8 cellular contexts compared by ENCODE assay signal in the genomic region with DNA sequence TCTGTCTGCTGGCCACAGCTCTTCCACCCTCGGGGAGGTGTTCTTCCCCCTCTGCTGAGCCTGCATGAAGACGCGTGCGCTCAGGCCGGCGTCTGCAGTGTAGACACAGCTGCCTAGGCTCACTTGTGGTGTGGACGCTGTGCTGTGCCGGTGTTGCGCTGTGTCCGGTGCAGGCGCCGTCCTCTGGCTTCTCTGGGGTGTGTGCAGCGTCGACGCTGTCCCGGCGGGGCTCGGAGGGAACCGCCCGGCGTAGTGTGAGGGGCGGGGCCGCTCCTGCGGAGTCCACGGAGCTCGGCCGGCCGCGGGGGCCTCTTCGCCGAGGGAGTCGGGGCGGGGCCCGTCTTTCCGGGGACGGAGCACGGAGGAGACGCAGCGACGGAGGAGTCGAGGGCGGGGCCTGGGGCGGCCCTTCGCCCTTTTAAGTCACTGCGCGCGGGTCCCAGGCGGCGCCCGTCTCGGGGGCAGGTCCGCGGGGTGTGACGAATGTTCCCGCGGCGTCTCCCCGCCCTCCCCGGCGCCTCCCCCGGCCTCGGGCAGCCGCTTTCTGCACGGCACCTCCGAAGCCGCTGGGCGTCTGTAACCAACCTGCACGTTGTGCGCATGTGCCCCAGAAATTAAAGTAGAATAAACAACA. TPM values are rescaled to one million over a fixed set of nuclear protein-coding genes. Genes with fewer than 3 reads are reported as not detected.
A peak's percentile ranks its signal among the peaks of the same experiment; 100 is the strongest.
DNase-seq lines count a peak whose midpoint lies in the region; ATAC-seq and TF ChIP-seq lines count a peak whose summit lies in the region.

No MANE protein-coding gene starts in this region.

- POLR2A ChIA-PET in activated CD4-positive, alpha-beta T cell treated with anti-CD3 and anti-CD28 coated beads, Interleukin-2, amount 10 ng/mL, durations not matched to agents 7 days and 5 days (lab: Charles Lee): no interaction called here

- CTCF ChIA-PET in activated CD4-positive, alpha-beta T cell treated with anti-CD3 and anti-CD28 coated beads, Interleukin-2, amount 10 ng/mL, durations not matched to agents 7 days and 5 days (lab: Charles Lee): interaction anchor here (1.3 to 1.4 kb wide), 4 partner anchors 10 to 42 kb away, joined by 3 to 5 read pairs (median 4); no protein-coding TSS in a partner anchor

- 0 to 2% methylated on average over 40 to 50 of the region's 69 CpGs for WGBS in lower leg skin, 2 donors

- peak overlapping the region; percentile 93 for H3K27ac Mint-ChIP-seq in activated CD4-positive, alpha-beta T cell treated with anti-CD3 and anti-CD28 coated beads, Interleukin-2, amount 10 ng/mL, durations not matched to agents 7 days and 5 days

- no peak for TF ChIP-seq CTCF in lower leg skin (IDR thresholded peaks at IDR 0.05)

- H3K4me3 ChIP-seq in lower leg skin (ENCODE audit: low read depth, poor library complexity, severe bottlenecking): peak overlapping the region; percentile 24

- ATAC-seq in GM18502 (IDR thresholded peaks at IDR 0.05; ENCODE audit: poor library complexity, unreplicated experiment): peak; percentile 94
- ATAC-seq in HG02973 (IDR thresholded peaks at IDR 0.05; ENCODE audit: unreplicated experiment): peak; percentile 89

- H3K9me3 Mint-ChIP-seq in activated CD4-positive, alpha-beta T cell treated with anti-CD3 and anti-CD28 coated beads, Interleukin-2, amount 10 ng/mL, durations not matched to agents 7 days and 5 days: peaks cover 15% of the 10 kb centered on the region

- TF ChIP-seq POLR2A in lower leg skin (IDR thresholded peaks at IDR 0.05): no peak

- peaks cover 34% of the 10 kb centered on the region for H3K4me1 Mint-ChIP-seq in activated CD4-positive, alpha-beta T cell treated with anti-CD3 and anti-CD28 coated beads, Interleukin-2, amount 10 ng/mL, durations not matched to agents 7 days and 5 days

- intact Hi-C loops in lower leg skin (cut with DNase I; ENCODE audit: low total_unique reads): no loop called here

- H3K4me3 Mint-ChIP-seq in activated CD4-positive, alpha-beta T cell treated with anti-CD3 and anti-CD28 coated beads, Interleukin-2, amount 10 ng/mL, durations not matched to agents 7 days and 5 days: peak overlapping the region; percentile 90

- peaks cover 25% of the 10 kb centered on the region for H3K36me3 Mint-ChIP-seq in activated CD4-positive, alpha-beta T cell treated with anti-CD3 and anti-CD28 coated beads, Interleukin-2, amount 10 ng/mL, durations not matched to agents 7 days and 5 days (ENCODE audit: low read depth)

- peak; percentile 99 for DNase-seq in 8988T
- peak; percentile 95 for DNase-seq in NCI-H2227 (lab: John Stamatoyannopoulos, UW; ENCODE audit: unreplicated experiment)
- DNase-seq in activated CD4-positive, alpha-beta T cell treated with anti-CD3 and anti-CD28 coated beads, Interleukin-2, amount 10 ng/mL, durations not matched to agents 7 days and 5 days: peak; percentile 95
- DNase-seq in dermis blood vessel endothelial cell: peak; percentile 67
- peak; percentile 83 to 97 for DNase-seq in lower leg skin (ENCODE audit: low spot score in 2 of 2)
- DNase-seq in stimulated activated CD4-positive, alpha-beta T cell treated with anti-CD3 and anti-CD28 coated beads, Interleukin-4, amount 100 ng/mL, for 1 hour: peak; percentile 94

- no peaks in the 10 kb centered on the region for H3K27me3 Mint-ChIP-seq in activated CD4-positive, alpha-beta T cell treated with anti-CD3 and anti-CD28 coated beads, Interleukin-2, amount 10 ng/mL, durations not matched to agents 7 days and 5 days

RNA-seq across cellular contexts. Expression of gene NOC4L, which starts 45.2 kb away (rescaled TPM):
- total RNA-seq in activated CD4-positive, alpha-beta T cell treated with anti-CD3 and anti-CD28 coated beads, Interleukin-2, amount 10 ng/mL, durations not matched to agents 7 days and 5 days: 10 to 100 TPM; 28.9 to 32.4 TPM
- 12.1 and 18.3 TPM in 2 replicates for total RNA-seq in dermis blood vessel endothelial cell
- 10 to 100 TPM in 3 of 4 donors, 1 to 10 TPM in 1; 7.3 to 17.7 (median 14.1) TPM for total RNA-seq in lower leg skin

RNA-seq across cellular contexts. Expression of gene DDX51, which starts 45.4 kb away (rescaled TPM):
- total RNA-seq in activated CD4-positive, alpha-beta T cell treated with anti-CD3 and anti-CD28 coated beads, Interleukin-2, amount 10 ng/mL, durations not matched to agents 7 days and 5 days: 10 to 100 TPM; 25.2 to 27.5 TPM
- total RNA-seq in dermis blood vessel endothelial cell: 6.8 and 7.5 TPM in 2 replicates
- 10 to 100 TPM; 11.1 to 31.8 (median 19.2) TPM for total RNA-seq in lower leg skin

Comparison
In these comparisons a context has a peak if more than half of its experiments do, and no peak if none do; other contexts are left out.
1. Peak in every context shown above with its lines: DNase-seq, ATAC-seq and H3K4me3 ChIP-seq.